8 cellular contexts compared by ENCODE assay signal in genomic region chr2:17753803-17754663, GRCh38. TPM values are rescaled to one million over a fixed set of nuclear protein-coding genes. Genes with fewer than 3 reads are reported as not detected.
DNase-seq lines count a peak whose midpoint lies in the region; ATAC-seq, FAIRE-seq and TF ChIP-seq lines count a peak whose summit lies in the region.

Gene GEN1 (plus strand): TSS chr2:17754138. CDS start chr2:17759944, 5,806 bp downstream.
Gene SMC6 (minus strand): TSS chr2:17753810. CDS start chr2:17745946, 7,864 bp downstream.

- H3K9ac ChIP-seq in HepG2 (ENCODE audit: insufficient read depth, low read depth, low read length) = peak within 1 kb of the TSS; percentile 97

- no peaks in the 10 kb centered on the region for H3K9me3 Mint-ChIP-seq in CD4-positive, alpha-beta T cell

- peak; percentile 83 to 91 (median 88) for DNase-seq in CD4-positive, alpha-beta T cell
- DNase-seq in NCI-H82 (lab: John Stamatoyannopoulos, UW) (peak; percentile 97), dermis blood vessel endothelial cell (peak; percentile 90), HepG2 (ENCODE audit: low spot score) (peak; percentile 92)
- DNase-seq in activated CD4-positive, alpha-beta T cell treated with anti-CD3 and anti-CD28 coated beads, Interleukin-2, amount 50 U/mL, for 48 hours = peak; percentile 88 to 90
- peak; percentile 85 to 89 for DNase-seq in stimulated activated CD4-positive, alpha-beta T cell treated with anti-CD3 and anti-CD28 coated beads, Interleukin-2, amount 100 ng/mL, for 48 hours

- POLR2A ChIA-PET in CD4-positive, alpha-beta T cell (lab: Charles Lee) = interaction anchor here (0.6 to 1.6 kb wide), 4 partner anchors 16 to 1594 kb away, joined by 3 to 8 read pairs (median 5); no protein-coding TSS in a partner anchor
- POLR2A ChIA-PET in HepG2 (lab: Yijun Ruan, JAX) = interaction anchor here (0.8 to 1.7 kb wide), 4 partner anchors 11 to 214 kb away, joined by 3 to 5 read pairs (median 3); partner anchors contain the start of gene VSNL1

- WGBS in HepG2 (ENCODE audit: low lambda C conversion rate) = 1% methylated on average over 44 of the region's 76 CpGs

- H3K9me3 ChIP-seq in CD4-positive, alpha-beta T cell (ENCODE audit: control insufficient read depth, low read length) = no peaks in the 10 kb centered on the region
- no peaks in the 10 kb centered on the region for H3K9me3 ChIP-seq in HepG2 (ENCODE audit: low read length)

- no peak for FAIRE-seq in HepG2 (lab: Jason Lieb, UNC)

- no peaks in the 10 kb centered on the region for H3K27me3 ChIP-seq in CD4-positive, alpha-beta T cell (ENCODE audit: control insufficient read depth, insufficient read depth, low read length)
- no peaks in the 10 kb centered on the region; a peak in 1 of 5 replicates for H3K27me3 ChIP-seq in HepG2 (ENCODE audit: control insufficient read depth in 1 of 2, insufficient read depth in 2 of 2, low read length in 2 of 2)

- peak; percentile 30 for TF ChIP-seq RAD21 in HepG2 (CRISPR knock-in tag; IDR thresholded peaks at IDR 0.05)

- peaks cover 9% of the 10 kb centered on the region for H3K36me3 Mint-ChIP-seq in CD4-positive, alpha-beta T cell (ENCODE audit: low read depth)

- H3K27me3 Mint-ChIP-seq in CD4-positive, alpha-beta T cell = no peaks in the 10 kb centered on the region

- peak within 1 kb of the TSS; percentile 93 for H3K27ac ChIP-seq in CD4-positive, alpha-beta T cell (ENCODE audit: low read depth, low read length)
- peak within 1 kb of the TSS; percentile 99 for H3K27ac ChIP-seq in HepG2 (ENCODE audit: extremely low read length, insufficient read depth, low read length)

- TF ChIP-seq EP300 in HepG2 (IDR thresholded peaks at IDR 0.05; ENCODE audit: low read depth in 2 of 2, low read length in 2 of 2) (peak in 1 of 2 experiments; percentile 16; a peak in 1 of 4 replicates), HepG2 (CRISPR knock-in tag; IDR thresholded peaks at IDR 0.05; ENCODE audit: borderline replicate concordance) (no peak)

- H3K4me1 Mint-ChIP-seq in CD4-positive, alpha-beta T cell (ENCODE audit: low read depth) = peaks cover 27% of the 10 kb centered on the region

- H3K36me3 ChIP-seq in HepG2 (replicated peaks in 1 of 2; ENCODE audit: control insufficient read depth in 1 of 2, insufficient read depth in 2 of 2, low read length in 2 of 2) = no peaks in the 10 kb centered on the region

- peak; percentile 15 to 45; a peak in 3 of 4 replicates for TF ChIP-seq POLR2A in HepG2 (IDR thresholded peaks at IDR 0.05; ENCODE audit: insufficient read depth in 1 of 2, low read depth in 2 of 2, low read length in 2 of 2)

- H3K4me3 ChIP-seq in HepG2 (replicated peaks in 1 of 3; ENCODE audit: insufficient read depth in 1 of 3, low read depth in 2 of 3, low read length in 3 of 3) = peak within 1 kb of the TSS; percentile 82 to 95 (median 93)

- peak within 1 kb of the TSS; percentile 34 for H2AFZ ChIP-seq in HepG2 (ENCODE audit: low read length)

- peak; percentile 81 for ATAC-seq in CD4-positive, alpha-beta T cell (ENCODE audit: poor library complexity)
- ATAC-seq in GM19452 (IDR thresholded peaks at IDR 0.05; ENCODE audit: unreplicated experiment) (peak; percentile 64), HG03575 (IDR thresholded peaks at IDR 0.05; ENCODE audit: extremely low read depth, insufficient number of reproducible peaks, low FRiP score, unreplicated experiment) (peak; percentile 30), HepG2 (peak; percentile 88)

- peak within 1 kb of the TSS; percentile 97 for H3K27ac Mint-ChIP-seq in CD4-positive, alpha-beta T cell

- peak within 1 kb of the TSS; percentile 96 for H3K4me3 Mint-ChIP-seq in CD4-positive, alpha-beta T cell

- intact Hi-C loops in CD4-positive, alpha-beta T cell (cut with DNase I, micrococcal nuclease) = loop anchor here (5.0 to 10.0 kb wide), 2 partner anchors 1591 to 1598 kb away; no protein-coding TSS in a partner anchor
- intact Hi-C loops in HepG2 (cut with micrococcal nuclease; ENCODE audit: unreplicated experiment) = loop anchor here (2.0 to 5.0 kb wide), 2 partner anchors 35 to 212 kb away; partner anchors contain the start of gene VSNL1

- H3K4me2 ChIP-seq in HepG2 (ENCODE audit: low read depth, low read length) = peak within 1 kb of the TSS; percentile 88

- peaks cover 54% of the 10 kb centered on the region for H3K4me1 ChIP-seq in HepG2 (ENCODE audit: insufficient read depth, low read length)

- CTCF ChIA-PET in CD4-positive, alpha-beta T cell (lab: Charles Lee) = no interaction called here
- CTCF ChIA-PET in HepG2 (lab: Yijun Ruan, JAX; ENCODE audit: low intra/inter-chr PET ratio, low total read pairs) = no interaction called here

- in situ Hi-C loops in HepG2 (cut with HindIII; ENCODE audit: extremely low pct_ligation_motif_present, low pct_unique_long_range_greater_than_20kb) = loop anchor here (10.0 kb wide), 1 partner anchor 209 kb away; the partner anchor contains the start of gene VSNL1

- peaks cover 80% of the 10 kb centered on the region for H3K79me2 ChIP-seq in HepG2 (ENCODE audit: insufficient read depth, low read length)

- no TSS peak for BruUV-seq in HepG2 (replicated peaks; lab: Mats Ljungman, UMichigan)

- H4K20me1 ChIP-seq in HepG2 (ENCODE audit: insufficient read depth, low read length) = no peaks in the 10 kb centered on the region

- no peak for TF ChIP-seq CTCF in CD4-positive, alpha-beta T cell (IDR thresholded peaks at IDR 0.05)
- TF ChIP-seq CTCF in HepG2 (CRISPR knock-in tag; IDR thresholded peaks at IDR 0.05) = no peak

TF ChIP-seq in HepG2, 621 proteins besides CTCF, POLR2A, EP300 and RAD21 (continues in another document):
- no peak; the same call in 1 of the 2 replicates for TF ChIP-seq NCOR1 (IDR thresholded peaks at IDR 0.05; ENCODE audit: borderline replicate concordance, low read length)

RNA-seq across cellular contexts. Expression of gene GEN1, which starts in this region (rescaled TPM):
- total RNA-seq in CD4-positive, alpha-beta T cell = 1 to 10 TPM; 4.3 to 4.6 TPM
- total RNA-seq in dermis blood vessel endothelial cell (7.3 and 20.9 TPM in 2 replicates), HepG2 (2016; rRNA removed; fragmentation: Illumina TruSeq; extraction: Trizol) (26.6 and 27.1 TPM in 2 replicates)
- total RNA-seq in HepG2 (2016; cell fraction: cytosol; rRNA removed; fragmentation: Illumina TruSeq; extraction: Trizol; ENCODE audit: low read depth) = 6.3 and 9.4 TPM in 2 replicates
- 24.5 and 28.9 TPM in 2 replicates for total RNA-seq in HepG2 (2016; cell fraction: insoluble cytoplasmic fraction; rRNA removed; fragmentation: Illumina TruSeq; extraction: Trizol)
- 8.2 and 8.3 TPM in 2 replicates for total RNA-seq in HepG2 (2016; cell fraction: membrane; rRNA removed; fragmentation: Illumina TruSeq; extraction: Trizol)
- 58.4 and 73.8 TPM in 2 replicates for total RNA-seq in HepG2 (2016; cell fraction: nucleus; rRNA removed; fragmentation: Illumina TruSeq; extraction: Trizol)
- polyA plus RNA-seq in HepG2 (2011; rRNA removed) = 5.1 and 9.9 TPM in 2 replicates
- 1.2 and 2.0 TPM in 2 replicates for polyA plus RNA-seq in HepG2 (2011; cell fraction: cytosol; rRNA removed)
- polyA plus RNA-seq in HepG2 (2011; cell fraction: nucleus; rRNA removed) = 16.1 and 23.1 TPM in 2 replicates
- 3.2 and 7.3 TPM in 2 replicates for polyA plus RNA-seq in HepG2 (2012)
- 0.68 and 1.1 TPM in 2 replicates for polyA plus RNA-seq in HepG2 (2016; cell fraction: cytosol; fragmentation: Illumina TruSeq; extraction: Trizol; ENCODE audit: low read depth)
- polyA plus RNA-seq in HepG2 (2016; cell fraction: insoluble cytoplasmic fraction; fragmentation: Illumina TruSeq; extraction: Trizol; ENCODE audit: low read depth) = 10.0 and 11.1 TPM in 2 replicates
- 1.7 and 1.9 TPM in 2 replicates for polyA plus RNA-seq in HepG2 (2016; cell fraction: membrane; fragmentation: Illumina TruSeq; extraction: Trizol; ENCODE audit: low read depth)
- 81.4 and 82.6 TPM in 2 replicates for polyA plus RNA-seq in HepG2 (2016; cell fraction: nucleus; fragmentation: Illumina TruSeq; extraction: Trizol; ENCODE audit: insufficient read depth, low read depth)
- polyA minus RNA-seq in HepG2 (2011; rRNA and poly(A)+ RNA removed; ENCODE audit: low replicate concordance) = 19.6 and 33.5 TPM in 2 replicates
- polyA minus RNA-seq in HepG2 (2011; cell fraction: cytosol; rRNA and poly(A)+ RNA removed) = 4.2 and 8.8 TPM in 2 replicates
- polyA minus RNA-seq in HepG2 (2011; cell fraction: nucleus; rRNA and poly(A)+ RNA removed) = 96.2 and 125 TPM in 2 replicates

RNA-seq across cellular contexts. Expression of gene SMC6, which starts in this region (rescaled TPM):
- total RNA-seq in CD4-positive, alpha-beta T cell = 1 to 10 TPM; 7.1 to 7.8 TPM
- total RNA-seq in dermis blood vessel endothelial cell = 30.0 and 32.4 TPM in 2 replicates
- 55.3 and 69.4 TPM in 2 replicates for total RNA-seq in HepG2 (2016; rRNA removed; fragmentation: Illumina TruSeq; extraction: Trizol)
- 14.4 and 14.5 TPM in 2 replicates for total RNA-seq in HepG2 (2016; cell fraction: cytosol; rRNA removed; fragmentation: Illumina TruSeq; extraction: Trizol; ENCODE audit: low read depth)
- total RNA-seq in HepG2 (2016; cell fraction: insoluble cytoplasmic fraction; rRNA removed; fragmentation: Illumina TruSeq; extraction: Trizol) = 52.1 and 68.7 TPM in 2 replicates
- 26.1 and 32.5 TPM in 2 replicates for total RNA-seq in HepG2 (2016; cell fraction: membrane; rRNA removed; fragmentation: Illumina TruSeq; extraction: Trizol)
- 75.8 and 81.7 TPM in 2 replicates for total RNA-seq in HepG2 (2016; cell fraction: nucleus; rRNA removed; fragmentation: Illumina TruSeq; extraction: Trizol)
- polyA plus RNA-seq in HepG2 (2011; rRNA removed) = 15.2 and 18.9 TPM in 2 replicates
- polyA plus RNA-seq in HepG2 (2011; cell fraction: cytosol; rRNA removed) = 4.3 and 5.9 TPM in 2 replicates
- polyA plus RNA-seq in HepG2 (2011; cell fraction: nucleus; rRNA removed) = 26.5 and 26.6 TPM in 2 replicates
- polyA plus RNA-seq in HepG2 (2012) = 20.2 and 23.1 TPM in 2 replicates
- polyA plus RNA-seq in HepG2 (2016; cell fraction: cytosol; fragmentation: Illumina TruSeq; extraction: Trizol; ENCODE audit: low read depth) = 1.1 and 1.3 TPM in 2 replicates
- 48.7 and 51.1 TPM in 2 replicates for polyA plus RNA-seq in HepG2 (2016; cell fraction: insoluble cytoplasmic fraction; fragmentation: Illumina TruSeq; extraction: Trizol; ENCODE audit: low read depth)
- 3.5 and 3.7 TPM in 2 replicates for polyA plus RNA-seq in HepG2 (2016; cell fraction: membrane; fragmentation: Illumina TruSeq; extraction: Trizol; ENCODE audit: low read depth)
- 95.1 and 101 TPM in 2 replicates for polyA plus RNA-seq in HepG2 (2016; cell fraction: nucleus; fragmentation: Illumina TruSeq; extraction: Trizol; ENCODE audit: insufficient read depth, low read depth)
- polyA minus RNA-seq in HepG2 (2011; rRNA and poly(A)+ RNA removed; ENCODE audit: low replicate concordance) = 11.0 and 14.6 TPM in 2 replicates
- 13.0 and 15.1 TPM in 2 replicates for polyA minus RNA-seq in HepG2 (2011; cell fraction: cytosol; rRNA and poly(A)+ RNA removed)
- polyA minus RNA-seq in HepG2 (2011; cell fraction: nucleus; rRNA and poly(A)+ RNA removed) = 65.0 and 69.2 TPM in 2 replicates

Comparison
In these comparisons a context has a peak if more than half of its experiments do, and no peak if none do; other contexts are left out.
1. Peak in every context shown above with its lines: DNase-seq, ATAC-seq, H3K4me3 ChIP-seq and H3K27ac ChIP-seq.
2. ATAC-seq: peak in every context shown above with its lines; median percentile 88 in HepG2; 81 in CD4-positive, alpha-beta T cell; 64 in GM19452; 30 in HG03575.